In genomic region chr19:48419158-48419920, GRCh38 we compare ENCODE assay signal across 8 cellular contexts.
A peak's percentile ranks its signal among the peaks of the same experiment; 100 is the strongest.
DNase-seq lines count a peak whose midpoint lies in the region; ATAC-seq lines count a peak whose summit lies in the region.

No MANE protein-coding gene starts in this region.

- peaks cover 19% of the 10 kb centered on the region for H3K4me1 Mint-ChIP-seq in T-helper 1 cell treated with Interleukin-12 subunit alpha and Interleukin-12 subunit beta and Interleukin-4 antibody, amounts not matched to agents 30 μg/mL and 1 μg/mL, for 36 hours (ENCODE audit: low read depth)

- peak; percentile 67 for ATAC-seq in HG02763 (IDR thresholded peaks at IDR 0.05; ENCODE audit: unreplicated experiment)

- peaks cover 14% of the 10 kb centered on the region for H3K27me3 Mint-ChIP-seq in T-helper 1 cell treated with Interleukin-12 subunit alpha and Interleukin-12 subunit beta and Interleukin-4 antibody, amounts not matched to agents 30 μg/mL and 1 μg/mL, for 36 hours (ENCODE audit: low read depth)

- DNase-seq in GDM1 (lab: John Stamatoyannopoulos, UW) = peak; percentile 5
- DNase-seq in activated naive CD8-positive, alpha-beta T cell treated with anti-CD3 and anti-CD28 coated beads, Interleukin-2, amount 50 U/mL, for 16 hours (ENCODE audit: low read depth, low spot score) = peak; percentile 30
- DNase-seq in medulla oblongata (ENCODE audit: extremely low spot score) = peak; percentile 62
- peak; percentile 40 to 69 (median 56) for DNase-seq in stimulated activated naive CD4-positive, alpha-beta T cell (lab: John Stamatoyannopoulos, UW)
- DNase-seq in NCI-H446 treated with DMSO at 0.1 percent for 48 hours (lab: John Stamatoyannopoulos, UW) = no peak
- DNase-seq in GM19240 (ENCODE audit: insufficient read length, low spot score) = no peak

- H3K27ac Mint-ChIP-seq in T-helper 1 cell treated with Interleukin-12 subunit alpha and Interleukin-12 subunit beta and Interleukin-4 antibody, amounts not matched to agents 30 μg/mL and 1 μg/mL, for 36 hours = peak overlapping the region; percentile 82

- no peaks in the 10 kb centered on the region for H3K36me3 Mint-ChIP-seq in T-helper 1 cell treated with Interleukin-12 subunit alpha and Interleukin-12 subunit beta and Interleukin-4 antibody, amounts not matched to agents 30 μg/mL and 1 μg/mL, for 36 hours (ENCODE audit: low read depth)

- no peaks in the 10 kb centered on the region for H3K9me3 Mint-ChIP-seq in T-helper 1 cell treated with Interleukin-12 subunit alpha and Interleukin-12 subunit beta and Interleukin-4 antibody, amounts not matched to agents 30 μg/mL and 1 μg/mL, for 36 hours

- peak overlapping the region; percentile 84 for H3K4me3 Mint-ChIP-seq in T-helper 1 cell treated with Interleukin-12 subunit alpha and Interleukin-12 subunit beta and Interleukin-4 antibody, amounts not matched to agents 30 μg/mL and 1 μg/mL, for 36 hours

Comparison
In these comparisons a context has a peak if more than half of its experiments do, and no peak if none do; other contexts are left out.
1. DNase-seq: peak in GDM1 (single experiment), activated naive CD8-positive, alpha-beta T cell treated with anti-CD3 and anti-CD28 coated beads, Interleukin-2, amount 50 U/mL, for 16 hours (single experiment), medulla oblongata (single experiment) and stimulated activated naive CD4-positive, alpha-beta T cell (6 of 6); none in NCI-H446 treated with DMSO at 0.1 percent for 48 hours (single experiment) and GM19240 (single experiment).